Comparison of ENCODE assay signal across 1 cellular context in genomic region chr14:101400815-101401214, GRCh38.
TF ChIP-seq lines count a peak whose summit lies in the region.

No MANE protein-coding gene starts in this region.

TF ChIP-seq in GM23338, 12 proteins besides CTCF, POLR2A, EP300 and RAD21 (continued from another document):
- no peak for TF ChIP-seq REST (IDR thresholded peaks at IDR 0.05; ENCODE audit: unreplicated experiment)
- TF ChIP-seq JUNB (IDR thresholded peaks at IDR 0.05; ENCODE audit: unreplicated experiment) = no peak
- TF ChIP-seq ETS1 (IDR thresholded peaks at IDR 0.05) = no peak
